18 cellular contexts compared by ENCODE assay signal in genomic region chr9:133043449-133044035, GRCh38. TPM values are rescaled to one million over a fixed set of nuclear protein-coding genes. Genes with fewer than 3 reads are reported as not detected.
"Had no signal": no experiment of that assay in that cellular context is flagged by ENCODE, and none has a peak within 500 bp of the region (broad histone marks: within the 10 kb centered on the region; RNA-seq: fewer than 3 reads in every experiment).

No MANE protein-coding gene starts in this region.

- ATAC-seq: heart right ventricle; left cardiac atrium; left lung; left ventricle myocardium superior; lower lobe of right lung; naive thymus-derived CD4-positive, alpha-beta T cell had no signal

- H3K4me3 ChIP-seq: coronary artery, dorsolateral prefrontal cortex, esophagus muscularis mucosa, gastrocnemius medialis, heart right ventricle, left lung, lower lobe of right lung had no signal

- H3K27me3 ChIP-seq: dorsolateral prefrontal cortex, esophagus muscularis mucosa, gastrocnemius medialis, heart right ventricle, left lung had no signal

- H3K9me3 ChIP-seq: esophagus muscularis mucosa, gastrocnemius medialis, heart right ventricle, left lung, lower lobe of right lung had no signal

- H3K4me1 ChIP-seq: esophagus muscularis mucosa, heart right ventricle, left lung, lower lobe of right lung had no signal

- DNase-seq: dermis blood vessel endothelial cell; dorsolateral prefrontal cortex; effector CD4-positive, alpha-beta T cell; effector memory CD4-positive, alpha-beta T cell; foreskin melanocyte; glutamatergic neuron; head of caudate nucleus; heart right ventricle; hippocampal formation; left cardiac atrium; left ventricle myocardium superior; lower lobe of right lung; mesenchymal stem cell; naive thymus-derived CD4-positive, alpha-beta T cell had no signal

- H3K27ac ChIP-seq: coronary artery, esophagus muscularis mucosa, heart right ventricle, left lung, lower lobe of right lung had no signal

RNA-seq across cellular contexts. Expression of gene CEL, which starts 18.2 kb away (rescaled TPM):
- polyA plus RNA-seq: naive thymus-derived CD4-positive, alpha-beta T cell had no signal
